Comparison of ENCODE assay signal across 10 cellular contexts in the genomic region with DNA sequence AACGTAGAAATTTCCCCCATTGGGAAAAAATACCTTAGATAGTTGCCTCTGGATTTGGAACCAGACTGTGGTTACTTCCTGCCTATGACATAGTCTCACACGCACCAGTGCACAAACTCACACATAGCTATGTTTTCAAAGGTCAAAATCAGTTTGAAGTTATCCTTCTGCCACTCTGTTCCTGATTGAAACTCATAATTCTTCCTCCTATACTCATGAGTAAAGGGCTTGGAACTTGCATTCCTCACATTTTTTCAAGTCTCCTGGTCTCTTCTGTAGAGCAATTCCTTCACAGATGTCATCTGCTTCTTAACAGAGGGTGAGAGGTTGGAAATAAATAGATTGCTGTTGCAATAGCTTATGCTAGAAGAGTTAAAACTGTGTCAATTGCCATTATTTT. TPM values are rescaled to one million over a fixed set of nuclear protein-coding genes. Genes with fewer than 3 reads are reported as not detected.
A peak's percentile ranks its signal among the peaks of the same experiment; 100 is the strongest.
DNase-seq lines count a peak whose midpoint lies in the region; ATAC-seq and TF ChIP-seq lines count a peak whose summit lies in the region.
"Had no signal": no experiment of that assay in that cellular context is flagged by ENCODE, and none has a peak within 500 bp of the region (broad histone marks: within the 10 kb centered on the region; RNA-seq: fewer than 3 reads in every experiment).

No MANE protein-coding gene starts in this region.

- no peak for TF ChIP-seq CTCF in astrocyte of the spinal cord (IDR thresholded peaks at IDR 0.05; ENCODE audit: low read depth, low read length)

- no peak for ATAC-seq in HG03045 (IDR thresholded peaks at IDR 0.05; ENCODE audit: unreplicated experiment)
- no peak for ATAC-seq in GM19452 (IDR thresholded peaks at IDR 0.05; ENCODE audit: unreplicated experiment)

- no peaks in the 10 kb centered on the region for H3K9me3 ChIP-seq in HAP-1

- no peak overlapping the region for H3K4me3 ChIP-seq in astrocyte of the spinal cord (ENCODE audit: low read depth, low read length)
- H3K4me3 ChIP-seq in HAP-1: no peak overlapping the region

- no peaks in the 10 kb centered on the region; the same call in 1 of the 2 replicates for H3K4me1 ChIP-seq in HAP-1

- H3K36me3 ChIP-seq in HAP-1 (replicated peaks): no peaks in the 10 kb centered on the region

- DNase-seq in A172 (ENCODE audit: low spot score) (peak; percentile 92), HK-2 (ENCODE audit: unreplicated experiment) (peak; percentile 37), astrocyte of the spinal cord (ENCODE audit: low read depth, low spot score) (peak; percentile 76), iris pigment epithelial cell (ENCODE audit: low read depth) (peak; percentile 93), HAP-1 (ENCODE audit: low spot score in 2 of 2) (no peak), NCI-H748 (lab: John Stamatoyannopoulos, UW; ENCODE audit: unreplicated experiment) (no peak)
- DNase-seq: activated T-cell treated with anti-CD3 and anti-CD28 coated beads, Interleukin-2, amount 50 U/mL, for 48 hours; NCI-H1417 treated with DMSO at 0.1 percent for 48 hours had no signal

- in situ Hi-C loops in astrocyte of the spinal cord (cut with HindIII; ENCODE audit: low sequenced_read_pairs): no loop called here
- in situ Hi-C loops in HAP-1 (cut with MboI; ENCODE audit: low sequenced_read_pairs): loop anchor here (25.0 kb wide), 1 partner anchor 530 kb away; no protein-coding TSS in a partner anchor

- no peaks in the 10 kb centered on the region for H3K27me3 ChIP-seq in HAP-1 (ENCODE audit: low read depth)

RNA-seq across cellular contexts. Expression of a gene that starts 18.6 kb away (rescaled TPM):
- 2.4 and 3.0 TPM in 2 replicates for total RNA-seq in A172 (2014; rRNA removed; shearing (Covaris generic))

Comparison
In these comparisons a context has a peak if more than half of its experiments do, and no peak if none do; other contexts are left out.
1. DNase-seq: peak in A172 (single experiment), HK-2 (single experiment), astrocyte of the spinal cord (single experiment) and iris pigment epithelial cell (single experiment); none in HAP-1 (0 of 2) and NCI-H748 (single experiment).